Comparison of ENCODE assay signal across 1 cellular context in the genomic region with DNA sequence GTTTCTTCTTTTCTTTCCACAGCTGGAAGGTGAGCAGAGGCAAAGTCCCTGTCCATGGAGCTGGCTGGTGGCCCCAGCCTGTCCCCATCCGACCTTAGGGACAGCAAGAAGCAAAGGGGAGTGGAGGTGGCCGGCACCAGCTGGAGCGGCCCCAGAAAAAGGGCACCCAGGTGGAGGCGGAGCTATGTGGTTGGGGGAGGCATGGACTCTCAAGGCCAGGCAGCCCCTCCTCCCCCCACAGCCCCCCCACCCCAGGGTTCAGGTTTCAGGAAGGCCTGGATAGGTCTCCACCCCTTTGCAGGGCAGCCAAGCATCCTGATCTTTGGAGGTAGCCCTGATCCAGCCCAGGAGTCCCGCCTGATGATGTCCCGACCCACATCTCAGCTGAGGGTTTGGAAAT.
TF ChIP-seq lines count a peak whose summit lies in the region.

A gene (minus strand): TSS at position 161 of the 400 bp plus-strand sequence. CDS start 5,258 bp downstream, outside the sequence.

TF ChIP-seq in H1, 55 proteins besides CTCF, POLR2A, EP300 and RAD21 (continued from another document):
- TF ChIP-seq BRCA1 (IDR thresholded peaks at IDR 0.05; ENCODE audit: low read depth, low read length) = no peak
- no peak for TF ChIP-seq KDM1A (IDR thresholded peaks at IDR 0.05; ENCODE audit: borderline replicate concordance, low read length)
- TF ChIP-seq, protein P1, sequence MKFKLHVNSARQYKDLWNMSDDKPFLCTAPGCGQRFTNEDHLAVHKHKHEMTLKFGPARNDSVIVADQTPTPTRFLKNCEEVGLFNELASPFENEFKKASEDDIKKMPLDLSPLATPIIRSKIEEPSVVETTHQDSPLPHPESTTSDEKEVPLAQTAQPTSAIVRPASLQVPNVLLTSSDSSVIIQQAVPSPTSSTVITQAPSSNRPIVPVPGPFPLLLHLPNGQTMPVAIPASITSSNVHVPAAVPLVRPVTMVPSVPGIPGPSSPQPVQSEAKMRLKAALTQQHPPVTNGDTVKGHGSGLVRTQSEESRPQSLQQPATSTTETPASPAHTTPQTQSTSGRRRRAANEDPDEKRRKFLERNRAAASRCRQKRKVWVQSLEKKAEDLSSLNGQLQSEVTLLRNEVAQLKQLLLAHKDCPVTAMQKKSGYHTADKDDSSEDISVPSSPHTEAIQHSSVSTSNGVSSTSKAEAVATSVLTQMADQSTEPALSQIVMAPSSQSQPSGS (IDR thresholded peaks at IDR 0.05; ENCODE audit: low read length) = no peak
- no peak for TF ChIP-seq RFX5 (IDR thresholded peaks at IDR 0.05; ENCODE audit: borderline replicate concordance, low read depth, low read length)
- no peak for TF ChIP-seq TAF7 (optimal IDR thresholded peaks at IDR 0.05; ENCODE audit: borderline replicate concordance, low read depth, low read length)
